In genomic region chr12:27345376-27345775, GRCh38 we compare ENCODE assay signal across 24 cellular contexts. TPM values are rescaled to one million over a fixed set of nuclear protein-coding genes. Genes with fewer than 3 reads are reported as not detected.
A peak's percentile ranks its signal among the peaks of the same experiment; 100 is the strongest.
DNase-seq lines count a peak whose midpoint lies in the region; ATAC-seq and TF ChIP-seq lines count a peak whose summit lies in the region.
"Had no signal": no experiment of that assay in that cellular context is flagged by ENCODE, and none has a peak within 500 bp of the region (broad histone marks: within the 10 kb centered on the region; RNA-seq: fewer than 3 reads in every experiment).

No MANE protein-coding gene starts in this region.

- no peak overlapping the region for H3K4me2 ChIP-seq in GM23248 (ENCODE audit: unreplicated experiment)
- no peak overlapping the region; the same call in 1 of the 2 replicates for H3K4me2 ChIP-seq in GM23338

- H3K27ac ChIP-seq in GM23248 (peak overlapping the region; percentile 95), RWPE2 (ENCODE audit: poor library complexity, severe bottlenecking) (peak overlapping the region; percentile 96), GM23338 (ENCODE audit: low read depth) (no peak overlapping the region)
- H3K27ac ChIP-seq: C4-2B had no signal

- H3K4me1 Mint-ChIP-seq in GM23338 (peaks cover 41% of the 10 kb centered on the region), nephron progenitor cell (no peaks in the 10 kb centered on the region)
- H3K4me1 Mint-ChIP-seq: B cell had no signal

- 84% methylated on average over 4 of the region's 4 CpGs for WGBS in GM23248 (ENCODE audit: low coverage in 1 of 2, low lambda C conversion rate in 2 of 2, missing lambda C conversion rate in 2 of 2), 2 experiments

- H3K9ac ChIP-seq in GM23248: no peak overlapping the region

- no peak overlapping the region for H3K4me3 Mint-ChIP-seq in GM23338
- no peak overlapping the region for H3K4me3 Mint-ChIP-seq in nephron progenitor cell
- H3K4me3 Mint-ChIP-seq: B cell; CD8-positive, alpha-beta T cell; H9 had no signal

- ATAC-seq in RWPE2 (ENCODE audit: low read depth) (no peak), GM23338 (no peak)
- ATAC-seq: CD8-positive, alpha-beta T cell had no signal

- H3K27me3 Mint-ChIP-seq in GM23338 (ENCODE audit: insufficient read depth, low read depth, poor library complexity) (peaks cover 3% of the 10 kb centered on the region), nephron progenitor cell (ENCODE audit: low read depth, poor library complexity) (no peaks in the 10 kb centered on the region)
- H3K27me3 Mint-ChIP-seq: B cell had no signal

- H3K79me2 ChIP-seq in GM23248 (ENCODE audit: insufficient read depth) (peaks cover 81% of the 10 kb centered on the region), GM23338 (replicated peaks; ENCODE audit: insufficient read depth) (peaks cover 68% of the 10 kb centered on the region)

- H3K27ac Mint-ChIP-seq in GM23338 (no peak overlapping the region), nephron progenitor cell (no peak overlapping the region)
- H3K27ac Mint-ChIP-seq: B cell; CD8-positive, alpha-beta T cell had no signal

- H3K36me3 Mint-ChIP-seq in GM23338 (ENCODE audit: low read depth): no peaks in the 10 kb centered on the region
- H3K36me3 Mint-ChIP-seq in nephron progenitor cell (ENCODE audit: low read depth): no peaks in the 10 kb centered on the region
- H3K36me3 Mint-ChIP-seq: CD8-positive, alpha-beta T cell had no signal

- no peak overlapping the region for H2AFZ ChIP-seq in GM23248
- H2AFZ ChIP-seq in GM23338: no peak overlapping the region

- H3K36me3 ChIP-seq in GM23248 (ENCODE audit: low read depth): no peaks in the 10 kb centered on the region
- no peaks in the 10 kb centered on the region for H3K36me3 ChIP-seq in MG63
- no peaks in the 10 kb centered on the region for H3K36me3 ChIP-seq in RWPE2 (ENCODE audit: low read depth)
- H3K36me3 ChIP-seq in GM23338 (ENCODE audit: insufficient read depth): no peaks in the 10 kb centered on the region
- H3K36me3 ChIP-seq: SJSA1 had no signal

- DNase-seq in GM23248 (no peak), MG63 (peak; percentile 53), RWPE2 (ENCODE audit: low spot score) (no peak), GM23338 (ENCODE audit: low spot score) (no peak), Ammon's horn (ENCODE audit: low spot score) (no peak), nephron progenitor cell (no peak)
- no peak for DNase-seq in activated T-cell treated with anti-CD3 and anti-CD28 coated beads, Interleukin-2, amount 50 U/mL, for 48 hours
- DNase-seq: Caco-2; CD8-positive, alpha-beta T cell; H9; KBM-7; MM.1S; NCI-H1048; NCI-H1417; NCI-H1694; NCI-H2081; NCI-H345; NCI-H510A treated with DMSO at 0.1 percent for 48 hours; NCI-H774; Right ventricle myocardium superior; T-helper 1 cell had no signal

- no peaks in the 10 kb centered on the region for H3K9me3 ChIP-seq in GM23248 (ENCODE audit: low read depth)
- peaks cover 2% of the 10 kb centered on the region for H3K9me3 ChIP-seq in MG63
- no peaks in the 10 kb centered on the region for H3K9me3 ChIP-seq in RWPE2 (ENCODE audit: severe bottlenecking)
- H3K9me3 ChIP-seq: Caco-2, SJSA1 had no signal

- H4K20me1 ChIP-seq in GM23248 (ENCODE audit: insufficient read depth) (no peaks in the 10 kb centered on the region), GM23338 (replicated peaks; ENCODE audit: insufficient read depth) (peaks cover 13% of the 10 kb centered on the region)

- H3K4me3 ChIP-seq in GM23248 (no peak overlapping the region), MG63 (no peak overlapping the region), RWPE2 (ENCODE audit: severe bottlenecking) (no peak overlapping the region), GM23338 (no peak overlapping the region)
- H3K4me3 ChIP-seq: SJSA1 had no signal

- no peaks in the 10 kb centered on the region for H3K27me3 ChIP-seq in GM23248 (replicated peaks; ENCODE audit: insufficient read depth)
- no peaks in the 10 kb centered on the region for H3K27me3 ChIP-seq in MG63
- H3K27me3 ChIP-seq in RWPE2 (ENCODE audit: insufficient read depth, poor library complexity, severe bottlenecking): no peaks in the 10 kb centered on the region
- no peaks in the 10 kb centered on the region for H3K27me3 ChIP-seq in GM23338 (ENCODE audit: insufficient read depth)
- H3K27me3 ChIP-seq: SJSA1 had no signal

- H3K4me1 ChIP-seq in GM23248 (ENCODE audit: insufficient read depth): peaks cover 47% of the 10 kb centered on the region
- peaks cover 54% of the 10 kb centered on the region for H3K4me1 ChIP-seq in RWPE2 (ENCODE audit: insufficient read depth, poor library complexity, severe bottlenecking)
- peaks cover 25% of the 10 kb centered on the region for H3K4me1 ChIP-seq in GM23338 (ENCODE audit: insufficient read depth)
- H3K4me1 ChIP-seq: Caco-2 had no signal

- H3F3A ChIP-seq in GM23248 (ENCODE audit: insufficient read depth) (peaks cover 46% of the 10 kb centered on the region), GM23338 (replicated peaks; ENCODE audit: low read depth) (no peaks in the 10 kb centered on the region)

- H3K9me3 Mint-ChIP-seq in GM23338: no peaks in the 10 kb centered on the region
- no peaks in the 10 kb centered on the region for H3K9me3 Mint-ChIP-seq in nephron progenitor cell
- H3K9me3 Mint-ChIP-seq: CD8-positive, alpha-beta T cell; H9 had no signal

- no peaks in the 10 kb centered on the region for H3K9me2 ChIP-seq in GM23248 (ENCODE audit: insufficient read depth)
- no peaks in the 10 kb centered on the region; the same call in 1 of the 2 replicates for H3K9me2 ChIP-seq in GM23338 (ENCODE audit: insufficient read depth)

- TF ChIP-seq CTCF in RWPE2 (IDR thresholded peaks at IDR 0.05; ENCODE audit: poor library complexity, severe bottlenecking): no peak
- TF ChIP-seq CTCF in GM23338 (conservative IDR thresholded peaks at IDR 0.05; ENCODE audit: low read depth in 2 of 2): no peak
- no peak for TF ChIP-seq CTCF in nephron progenitor cell (IDR thresholded peaks at IDR 0.05)

- in situ Hi-C loops in GM23248 (cut with MboI): no loop called here

TF ChIP-seq in GM23338, 12 proteins besides CTCF, POLR2A, EP300 and RAD21 (continues in another document):
- no peak for TF ChIP-seq ZNF114 (CRISPR knock-in tag; IDR thresholded peaks at IDR 0.05)
- no peak for TF ChIP-seq ZNF331 (CRISPR knock-in tag; IDR thresholded peaks at IDR 0.05; ENCODE audit: low read depth)
- no peak for TF ChIP-seq EZH2phosphoT487 (IDR thresholded peaks at IDR 0.05; ENCODE audit: unreplicated experiment)
- TF ChIP-seq, protein P1, sequence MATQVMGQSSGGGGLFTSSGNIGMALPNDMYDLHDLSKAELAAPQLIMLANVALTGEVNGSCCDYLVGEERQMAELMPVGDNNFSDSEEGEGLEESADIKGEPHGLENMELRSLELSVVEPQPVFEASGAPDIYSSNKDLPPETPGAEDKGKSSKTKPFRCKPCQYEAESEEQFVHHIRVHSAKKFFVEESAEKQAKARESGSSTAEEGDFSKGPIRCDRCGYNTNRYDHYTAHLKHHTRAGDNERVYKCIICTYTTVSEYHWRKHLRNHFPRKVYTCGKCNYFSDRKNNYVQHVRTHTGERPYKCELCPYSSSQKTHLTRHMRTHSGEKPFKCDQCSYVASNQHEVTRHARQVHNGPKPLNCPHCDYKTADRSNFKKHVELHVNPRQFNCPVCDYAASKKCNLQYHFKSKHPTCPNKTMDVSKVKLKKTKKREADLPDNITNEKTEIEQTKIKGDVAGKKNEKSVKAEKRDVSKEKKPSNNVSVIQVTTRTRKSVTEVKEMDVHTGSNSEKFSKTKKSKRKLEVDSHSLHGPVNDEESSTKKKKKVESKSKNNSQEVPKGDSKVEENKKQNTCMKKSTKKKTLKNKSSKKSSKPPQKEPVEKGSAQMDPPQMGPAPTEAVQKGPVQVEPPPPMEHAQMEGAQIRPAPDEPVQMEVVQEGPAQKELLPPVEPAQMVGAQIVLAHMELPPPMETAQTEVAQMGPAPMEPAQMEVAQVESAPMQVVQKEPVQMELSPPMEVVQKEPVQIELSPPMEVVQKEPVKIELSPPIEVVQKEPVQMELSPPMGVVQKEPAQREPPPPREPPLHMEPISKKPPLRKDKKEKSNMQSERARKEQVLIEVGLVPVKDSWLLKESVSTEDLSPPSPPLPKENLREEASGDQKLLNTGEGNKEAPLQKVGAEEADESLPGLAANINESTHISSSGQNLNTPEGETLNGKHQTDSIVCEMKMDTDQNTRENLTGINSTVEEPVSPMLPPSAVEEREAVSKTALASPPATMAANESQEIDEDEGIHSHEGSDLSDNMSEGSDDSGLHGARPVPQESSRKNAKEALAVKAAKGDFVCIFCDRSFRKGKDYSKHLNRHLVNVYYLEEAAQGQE (IDR thresholded peaks at IDR 0.05; ENCODE audit: unreplicated experiment): no peak
- no peak for TF ChIP-seq STAT1 (IDR thresholded peaks at IDR 0.05; ENCODE audit: unreplicated experiment)
- TF ChIP-seq ETS1 (IDR thresholded peaks at IDR 0.05): no peak
- TF ChIP-seq JUNB (IDR thresholded peaks at IDR 0.05; ENCODE audit: unreplicated experiment): no peak

RNA-seq across cellular contexts. Expression of gene BMAL2, which starts 12.7 kb away (rescaled TPM):
- 27.3 and 28.7 TPM in 2 replicates for total RNA-seq in GM23248 (2014; rRNA removed; shearing (Covaris generic))
- polyA plus RNA-seq in GM23248 (2016; fragmentation: Nextera tagmentation; extraction: Ambion mirVana) (14.8 and 14.9 TPM in 2 replicates), GM23338 (2016; fragmentation: Nextera tagmentation; extraction: Ambion mirVana) (4.3 and 5.5 TPM in 2 replicates)
- 17.4 TPM in 2 replicates for total RNA-seq in MG63 (2014; rRNA removed; shearing (Covaris generic); ENCODE audit: low replicate concordance)
- total RNA-seq in GM23338 (2014; rRNA removed; shearing (Covaris generic)): 15.9 and 18.2 TPM in 2 replicates
- total RNA-seq: CD8-positive, alpha-beta T cell had no signal
